Comparison of ENCODE assay signal across 8 cellular contexts in the genomic region with DNA sequence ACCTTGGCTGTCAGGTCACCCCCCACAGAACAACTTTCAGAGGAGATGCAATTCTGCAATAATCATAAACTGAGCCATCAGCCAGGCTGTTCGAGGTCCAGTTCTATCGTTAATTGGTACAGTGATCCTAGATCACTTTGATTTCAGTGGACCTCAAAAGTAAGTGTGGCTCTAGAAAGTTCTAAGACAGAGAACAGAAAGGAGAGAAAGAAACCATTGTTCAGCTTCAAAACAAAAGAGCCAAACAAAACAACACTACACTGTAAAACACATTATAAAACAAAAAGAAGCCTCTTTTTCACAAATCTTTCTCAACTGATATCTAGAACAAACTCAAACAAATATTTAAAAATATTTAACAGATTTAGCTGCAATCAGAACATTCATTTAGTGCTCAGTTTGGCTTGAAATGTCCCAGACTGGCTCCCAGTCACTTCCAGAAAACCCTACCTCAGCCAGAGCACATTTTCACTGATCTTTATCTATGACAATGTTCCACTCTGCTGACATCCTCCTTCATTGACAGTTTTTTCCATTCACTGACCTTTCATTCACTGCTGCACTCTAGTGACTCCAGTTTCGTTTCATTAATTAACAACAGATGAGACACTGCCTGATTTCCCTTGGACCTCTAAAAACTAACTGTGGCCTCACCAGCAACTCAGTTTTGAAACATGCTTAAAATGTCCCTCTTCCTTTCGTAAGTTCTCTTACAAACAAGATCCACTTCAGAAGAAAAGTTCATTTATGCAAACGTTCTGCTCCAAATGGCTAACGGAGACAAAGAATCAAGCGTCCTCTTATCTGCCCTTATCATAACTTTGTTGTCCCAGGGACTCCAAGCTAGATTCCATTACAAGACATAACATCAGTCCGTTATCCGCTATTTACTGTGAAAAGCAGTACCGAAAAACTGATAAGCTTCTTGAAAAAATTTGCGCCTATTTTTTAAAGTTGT. TPM values are rescaled to one million over a fixed set of nuclear protein-coding genes. Genes with fewer than 3 reads are reported as not detected.
A peak's percentile ranks its signal among the peaks of the same experiment; 100 is the strongest.
DNase-seq lines count a peak whose midpoint lies in the region; ATAC-seq and TF ChIP-seq lines count a peak whose summit lies in the region.

No MANE protein-coding gene starts in this region.

- H3K4me1 ChIP-seq in breast epithelium = no peaks in the 10 kb centered on the region
- H3K4me1 ChIP-seq in right lobe of liver = peaks cover 0 to 42% (median 18%) of the 10 kb centered on the region in 4 donors
- H3K4me1 ChIP-seq in upper lobe of right lung = peaks cover 39% of the 10 kb centered on the region

- H3K9me3 ChIP-seq in breast epithelium (no peaks in the 10 kb centered on the region), right lobe of liver (no peaks in the 10 kb centered on the region), upper lobe of right lung (no peaks in the 10 kb centered on the region), WERI-Rb-1 (ENCODE audit: severe bottlenecking) (no peaks in the 10 kb centered on the region)

- peak; percentile 82 for ATAC-seq in GM19463 (IDR thresholded peaks at IDR 0.05; ENCODE audit: unreplicated experiment)
- peak; percentile 78 for ATAC-seq in HG03521 (IDR thresholded peaks at IDR 0.05; ENCODE audit: unreplicated experiment)
- peak; percentile 83 to 91 (median 88) for ATAC-seq in right lobe of liver
- ATAC-seq in upper lobe of right lung = peak; percentile 61

- TF ChIP-seq POLR2A in breast epithelium (IDR thresholded peaks at IDR 0.05) = no peak
- TF ChIP-seq POLR2A in right lobe of liver (IDR thresholded peaks at IDR 0.05) = peak; percentile 69

- no peaks in the 10 kb centered on the region for H3K36me3 ChIP-seq in breast epithelium
- no peaks in the 10 kb centered on the region for H3K36me3 ChIP-seq in right lobe of liver
- no peaks in the 10 kb centered on the region for H3K36me3 ChIP-seq in upper lobe of right lung
- no peaks in the 10 kb centered on the region for H3K36me3 ChIP-seq in WERI-Rb-1

- intact Hi-C loops in breast epithelium (cut with DNase I; ENCODE audit: low total_unique reads) = no loop called here
- intact Hi-C loops in right lobe of liver (cut with DNase I) = no loop called here
- intact Hi-C loops in upper lobe of right lung (cut with DNase I) = no loop called here

- H3K27me3 ChIP-seq in breast epithelium (no peaks in the 10 kb centered on the region), right lobe of liver (no peaks in the 10 kb centered on the region), upper lobe of right lung (no peaks in the 10 kb centered on the region), WERI-Rb-1 (ENCODE audit: insufficient read depth, low read depth, severe bottlenecking) (no peaks in the 10 kb centered on the region)

- DNase-seq in ELR (ENCODE audit: low read depth) (peak; percentile 54), breast epithelium (ENCODE audit: low spot score in 2 of 2) (no peak), right lobe of liver (no peak), upper lobe of right lung (no peak), WERI-Rb-1 (no peak), CD1c-positive myeloid dendritic cell (ENCODE audit: extremely low spot score) (no peak)

- H3K4me3 ChIP-seq in breast epithelium = peak overlapping the region; percentile 8 to 29 (median 17)
- H3K4me3 ChIP-seq in right lobe of liver = peak overlapping the region in 2 of 3 donors; percentile 7 to 20
- peak overlapping the region; percentile 17 for H3K4me3 ChIP-seq in upper lobe of right lung
- H3K4me3 ChIP-seq in WERI-Rb-1 (ENCODE audit: low read depth, low read length) = no peak overlapping the region

- H3K27ac ChIP-seq in breast epithelium (peak overlapping the region; percentile 64 to 85), right lobe of liver (peak overlapping the region; percentile 89 to 98 (median 89)), upper lobe of right lung (peak overlapping the region; percentile 70), WERI-Rb-1 (no peak overlapping the region)

- TF ChIP-seq CTCF in breast epithelium (IDR thresholded peaks at IDR 0.05) = peak in 1 of 3 donors; percentile 31
- no peak for TF ChIP-seq CTCF in right lobe of liver (IDR thresholded peaks at IDR 0.05)
- no peak for TF ChIP-seq CTCF in upper lobe of right lung (IDR thresholded peaks at IDR 0.05)
- no peak for TF ChIP-seq CTCF in WERI-Rb-1 (IDR thresholded peaks at IDR 0.05; ENCODE audit: low read depth, low read length)

- 19% methylated on average over 11 of the region's 11 CpGs for WGBS in right lobe of liver (ENCODE audit: insufficient coverage, low coverage, low lambda C conversion rate, missing lambda C conversion rate)

RNA-seq across cellular contexts. Expression of a gene that starts 56.8 kb away (rescaled TPM):
- total RNA-seq in breast epithelium (10 to 100 TPM; 10.9 to 63.3 (median 61.0) TPM), right lobe of liver (10 to 100 TPM; 41.9 to 74.2 (median 48.4) TPM), upper lobe of right lung (50.6 TPM)
